9 cellular contexts compared by ENCODE assay signal in the genomic region with DNA sequence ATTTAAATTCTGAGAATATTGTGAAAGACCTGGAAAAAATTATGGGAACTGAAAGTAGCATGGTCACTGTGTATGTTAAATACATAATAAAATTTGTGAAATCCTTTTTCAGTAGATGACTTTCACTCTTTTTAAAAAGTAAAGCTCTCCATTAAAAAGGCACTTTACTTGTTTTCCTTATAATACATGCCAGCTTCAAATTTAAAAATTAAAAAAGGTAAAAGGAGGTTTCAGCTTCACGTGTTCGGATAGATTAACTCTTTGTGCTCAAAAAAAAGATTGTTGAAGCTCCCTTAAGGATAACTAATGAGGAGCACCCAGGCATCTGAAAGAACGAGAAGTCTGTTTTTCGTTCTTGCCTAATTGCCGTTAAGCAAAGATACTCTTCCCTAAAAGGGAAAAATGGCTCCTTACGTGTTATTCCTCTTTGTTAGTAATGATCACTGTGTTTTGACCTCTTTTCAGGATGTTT.
DNase-seq lines count a peak whose midpoint lies in the region; ATAC-seq and TF ChIP-seq lines count a peak whose summit lies in the region.
"Had no signal": no experiment of that assay in that cellular context is flagged by ENCODE, and none has a peak within 500 bp of the region (broad histone marks: within the 10 kb centered on the region; RNA-seq: fewer than 3 reads in every experiment).

No MANE protein-coding gene starts in this region.

- POLR2A ChIA-PET in PC-9 (lab: Charles Lee; ENCODE audit: unreplicated experiment): no interaction called here

- no peaks in the 10 kb centered on the region for H3K27me3 ChIP-seq in PC-9 (ENCODE audit: insufficient read depth, low read depth)
- no peaks in the 10 kb centered on the region for H3K27me3 ChIP-seq in skeletal muscle satellite cell (ENCODE audit: control insufficient read depth, insufficient read depth, low read length)
- no peaks in the 10 kb centered on the region for H3K27me3 ChIP-seq in ovary

- intact Hi-C loops in PC-9 (cut with micrococcal nuclease; ENCODE audit: unreplicated experiment) (no loop called here), ovary (cut with DNase I) (no loop called here)

- H3K27ac ChIP-seq in PC-9: peak overlapping the region; percentile 30
- H3K27ac ChIP-seq in ovary: peak overlapping the region in 1 of 2 donors; percentile 63

- no peaks in the 10 kb centered on the region for H3K9me3 ChIP-seq in PC-9 (ENCODE audit: insufficient read depth, low read depth)
- H3K9me3 ChIP-seq in skeletal muscle satellite cell (replicated peaks; ENCODE audit: low read length): no peaks in the 10 kb centered on the region
- no peaks in the 10 kb centered on the region for H3K9me3 ChIP-seq in ovary

- DNase-seq in GM12865 (ENCODE audit: low read depth) (no peak), PC-9 (no peak), fibroblast of gingiva (ENCODE audit: low read depth) (peak; percentile 22), activated gamma-delta T cell treated with Interleukin-2 at 50 U/mL for 16 hours (no peak), AG08395 (ENCODE audit: low spot score) (no peak), ovary (no peak)
- DNase-seq: left colon had no signal

- H3K4me3 ChIP-seq in GM12865 (ENCODE audit: low read depth, low read length) (peak overlapping the region; percentile 55), PC-9 (no peak overlapping the region), skeletal muscle satellite cell (ENCODE audit: low read length) (peak overlapping the region; percentile 28), ovary (no peak overlapping the region)

- H3K36me3 ChIP-seq in PC-9 (ENCODE audit: low read depth) (peaks cover under 1% of the 10 kb centered on the region; the same call in 1 of the 2 replicates), skeletal muscle satellite cell (ENCODE audit: insufficient read depth, low read length) (peaks cover 3% of the 10 kb centered on the region), ovary (no peaks in the 10 kb centered on the region)

- WGBS in ovary, 3 donors: 14 to 31% (median 14%) methylated on average over 6 of the region's 6 CpGs

- TF ChIP-seq CTCF in GM12865 (IDR thresholded peaks at IDR 0.05; ENCODE audit: insufficient read depth, low read depth, low read length, missing control alignments) (no peak), PC-9 (conservative IDR thresholded peaks at IDR 0.05) (no peak), ovary (IDR thresholded peaks at IDR 0.05) (no peak)

- CTCF ChIA-PET in PC-9 (lab: Charles Lee): no interaction called here

- peaks cover 9% of the 10 kb centered on the region for H3K79me2 ChIP-seq in PC-9 (ENCODE audit: low read depth)

- H3K4me1 ChIP-seq in PC-9 (replicated peaks; ENCODE audit: insufficient read depth) (peaks cover 38% of the 10 kb centered on the region), skeletal muscle satellite cell (ENCODE audit: control insufficient read depth, insufficient read depth, low read length) (no peaks in the 10 kb centered on the region), ovary (ENCODE audit: insufficient read depth) (peaks cover 4% of the 10 kb centered on the region)

- peak overlapping the region; percentile 71 for H3K9ac ChIP-seq in skeletal muscle satellite cell (ENCODE audit: low read depth, low read length)

- H3K4me2 ChIP-seq in PC-9 (0 out of 2 replicates have a peak overlapping the region, but pooled peaks have one; percentile 8), skeletal muscle satellite cell (ENCODE audit: low read length) (peak overlapping the region; percentile 74)

- no peak for ATAC-seq in GM21786 (IDR thresholded peaks at IDR 0.05; ENCODE audit: unreplicated experiment)
- ATAC-seq: left colon had no signal

- no peak for TF ChIP-seq EP300 in ovary (IDR thresholded peaks at IDR 0.05)

- no TSS peak for BruUV-seq in PC-9 (replicated peaks; lab: Mats Ljungman, UMichigan)

- no peaks in the 10 kb centered on the region for H3K9me2 ChIP-seq in PC-9 (ENCODE audit: insufficient read depth)

- peaks cover 50% of the 10 kb centered on the region for H3F3A ChIP-seq in PC-9 (ENCODE audit: insufficient read depth, low read depth)

- no peaks in the 10 kb centered on the region for H4K20me1 ChIP-seq in PC-9 (ENCODE audit: insufficient read depth)

- no peak for TF ChIP-seq POLR2A in ovary (IDR thresholded peaks at IDR 0.05)

- no peak overlapping the region for H2AFZ ChIP-seq in PC-9

Comparison
In these comparisons a context has a peak if more than half of its experiments do, and no peak if none do; other contexts are left out.
1. H3K4me3 ChIP-seq: peak in GM12865 (single experiment) and skeletal muscle satellite cell (single experiment); none in PC-9 (single experiment) and ovary (single experiment).